Comparison of ENCODE assay signal across 38 cellular contexts in genomic region chr1:1962752-1963151, GRCh38. TPM values are rescaled to one million over a fixed set of nuclear protein-coding genes. Genes with fewer than 3 reads are reported as not detected.
"Had no signal": no experiment of that assay in that cellular context is flagged by ENCODE, and none has a peak within 500 bp of the region (broad histone marks: within the 10 kb centered on the region; RNA-seq: fewer than 3 reads in every experiment).

No MANE protein-coding gene starts in this region.

- H3K9me3 ChIP-seq: MG63 had no signal

- H3K36me3 ChIP-seq: MG63 had no signal

- DNase-seq: Karpas-422, Kasumi-1, MG63, MM.1S, MV-4-11, NCI-H1048, NCI-H1092, NCI-H1092 treated with DMSO at 0.1 percent for 48 hours, NCI-H1105, NCI-H1105 treated with DMSO at 0.1 percent for 48 hours, NCI-H1417, NCI-H1417 treated with DMSO at 0.1 percent for 48 hours, NCI-H1436, NCI-H1436 treated with DMSO at 0.1 percent for 48 hours, NCI-H146, NCI-H1694, NCI-H1694 treated with DMSO at 0.1 percent for 48 hours, NCI-H187, NCI-H187 treated with DMSO at 0.1 percent for 48 hours, NCI-H1930, NCI-H2029, NCI-H2029 treated with DMSO at 0.1 percent for 48 hours, NCI-H2081, NCI-H2081 treated with DMSO at 0.1 percent for 48 hours, NCI-H2107, NCI-H2171, NCI-H2171 treated with DMSO at 0.1 percent for 48 hours, NCI-H2227 treated with DMSO at 0.1 percent for 48 hours, NCI-H226, NCI-H345, NCI-H446, NCI-H446 treated with DMSO at 0.1 percent for 48 hours, NCI-H510A, NCI-H510A treated with DMSO at 0.1 percent for 48 hours had no signal

- H3K4me3 ChIP-seq: MG63 had no signal

RNA-seq across cellular contexts. Expression of gene CFAP74, which starts 40.8 kb away (rescaled TPM):
- total RNA-seq: LHCN-M2, M059J, MCF 10A, NCI-H460 had no signal

RNA-seq across cellular contexts. Expression of gene TMEM52, which starts 43.7 kb away (rescaled TPM):
- total RNA-seq: M059J had no signal

RNA-seq across cellular contexts. Expression of gene CALML6, which starts 47.7 kb away (rescaled TPM):
- total RNA-seq: M059J had no signal

RNA-seq across cellular contexts. Expression of gene GABRD, which starts 56.4 kb away (rescaled TPM):
- total RNA-seq: LHCN-M2, M059J, MCF 10A, NCI-H460 had no signal
